7 cellular contexts compared by ENCODE assay signal in the genomic region with DNA sequence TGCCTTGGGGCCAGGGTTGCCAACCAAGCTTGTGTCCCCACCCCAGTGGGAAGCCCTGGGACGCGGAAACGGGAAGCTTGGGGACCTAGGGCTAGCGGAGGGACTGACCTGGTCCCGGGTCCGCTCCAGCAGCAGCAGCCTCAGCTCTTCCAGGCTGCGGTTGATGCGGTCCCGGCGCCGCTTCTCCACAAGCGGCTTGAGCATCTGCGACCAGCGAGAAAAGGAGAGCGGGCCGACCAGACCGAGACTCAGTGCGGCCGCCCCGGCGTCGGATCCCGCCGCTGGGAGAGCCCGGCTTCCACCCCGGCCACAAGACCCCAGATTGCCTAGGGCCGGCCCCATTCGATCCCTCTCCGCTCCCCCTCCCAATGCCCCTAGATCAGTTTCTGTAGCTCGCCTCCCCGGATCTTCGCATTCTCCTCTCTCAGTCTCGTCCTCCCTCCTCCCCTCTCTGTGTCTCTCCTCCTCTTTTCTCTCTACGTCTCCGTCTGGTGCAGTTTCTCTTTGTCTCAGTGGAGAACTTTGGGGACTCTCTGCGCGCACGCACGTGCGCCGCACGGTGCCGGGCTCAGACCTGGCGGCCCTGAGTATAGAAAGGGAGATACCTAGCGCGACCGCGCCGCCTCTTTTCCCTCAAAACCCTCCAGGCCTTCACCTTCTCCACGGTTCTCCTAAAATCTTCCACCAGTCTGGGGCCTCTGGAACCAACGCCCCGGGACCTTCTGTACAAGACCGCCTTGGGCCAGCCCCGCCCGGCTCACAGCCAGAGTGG. TPM values are rescaled to one million over a fixed set of nuclear protein-coding genes. Genes with fewer than 3 reads are reported as not detected.
A peak's percentile ranks its signal among the peaks of the same experiment; 100 is the strongest.
DNase-seq lines count a peak whose midpoint lies in the region; ATAC-seq, FAIRE-seq and TF ChIP-seq lines count a peak whose summit lies in the region.
"Had no signal": no experiment of that assay in that cellular context is flagged by ENCODE, and none has a peak within 500 bp of the region (broad histone marks: within the 10 kb centered on the region; RNA-seq: fewer than 3 reads in every experiment).

No MANE protein-coding gene starts in this region.

- peak overlapping the region; percentile 82 for H3K4me2 ChIP-seq in parathyroid adenoma (ENCODE audit: low read length)

- H3K27me3 ChIP-seq in bronchial epithelial cell (ENCODE audit: control insufficient read depth, insufficient read depth, low read length) = peaks cover 3% of the 10 kb centered on the region
- peaks cover 2% of the 10 kb centered on the region for H3K27me3 ChIP-seq in parathyroid adenoma (ENCODE audit: control insufficient read depth, insufficient read depth, low read length)

- H3K79me2 ChIP-seq in parathyroid adenoma = no peaks in the 10 kb centered on the region

- peaks cover 40% of the 10 kb centered on the region for H3K4me1 ChIP-seq in parathyroid adenoma

- TF ChIP-seq CTCF in bronchial epithelial cell (IDR thresholded peaks at IDR 0.05; ENCODE audit: insufficient read depth, low read length, severe bottlenecking) (no peak), parathyroid adenoma (IDR thresholded peaks at IDR 0.05) (no peak)

- DNase-seq in activated CD4-positive, alpha-beta T cell treated with anti-CD3 and anti-CD28 coated beads for 4 hours = peak; percentile 37 to 45
- no peak for DNase-seq in activated CD4-positive, alpha-beta T cell treated with anti-CD3 and anti-CD28 coated beads, Interleukin-2, amount 50 U/mL, for 1 hour
- no peak for DNase-seq in bronchial epithelial cell (ENCODE audit: low read depth)

- H3K9ac ChIP-seq in parathyroid adenoma = no peak overlapping the region

- H2AFZ ChIP-seq in parathyroid adenoma = peak overlapping the region; percentile 87

- H3K4me3 ChIP-seq in bronchial epithelial cell (ENCODE audit: low read depth, low read length) (peak overlapping the region; percentile 45), parathyroid adenoma (ENCODE audit: low read depth, low read length) (peak overlapping the region; percentile 80)
- H3K4me3 ChIP-seq: lung had no signal

- ATAC-seq in GM21390 (IDR thresholded peaks at IDR 0.05; ENCODE audit: unreplicated experiment) (no peak), HG03439 (IDR thresholded peaks at IDR 0.05; ENCODE audit: unreplicated experiment) (no peak)

- H3K9me3 ChIP-seq in parathyroid adenoma (ENCODE audit: control insufficient read depth, low read length) = no peaks in the 10 kb centered on the region

- no peaks in the 10 kb centered on the region for H3K36me3 ChIP-seq in bronchial epithelial cell (ENCODE audit: control insufficient read depth, insufficient read depth, low read length)
- H3K36me3 ChIP-seq in parathyroid adenoma (ENCODE audit: control insufficient read depth, insufficient read depth, low read length) = no peaks in the 10 kb centered on the region

- H3K27ac ChIP-seq in parathyroid adenoma = no peak overlapping the region

- no peak for FAIRE-seq in bronchial epithelial cell (lab: Jason Lieb, UNC)

RNA-seq across cellular contexts. Expression of gene HES7, which starts 0.8 kb away (rescaled TPM):
- 0.13 and 1.3 TPM in 2 replicates for total RNA-seq in bronchial epithelial cell

RNA-seq across cellular contexts. Expression of gene ALOXE3, which starts 4.8 kb away (rescaled TPM):
- 1.3 and 2.0 TPM in 2 replicates for total RNA-seq in bronchial epithelial cell

RNA-seq across cellular contexts. Expression of gene PER1, which starts 29.1 kb away (rescaled TPM):
- total RNA-seq in bronchial epithelial cell = 21.9 and 26.4 TPM in 2 replicates

RNA-seq across cellular contexts. Expression of gene ALOX12B, which starts 35.6 kb away (rescaled TPM):
- 0.26 and 2.0 TPM in 2 replicates for total RNA-seq in bronchial epithelial cell

RNA-seq across cellular contexts. Expression of gene VAMP2, which starts 39.6 kb away (rescaled TPM):
- total RNA-seq in bronchial epithelial cell = 2.1 and 4.4 TPM in 2 replicates

Comparison
In these comparisons a context has a peak if more than half of its experiments do, and no peak if none do; other contexts are left out.
1. DNase-seq: peak in activated CD4-positive, alpha-beta T cell treated with anti-CD3 and anti-CD28 coated beads for 4 hours (2 of 2); none in activated CD4-positive, alpha-beta T cell treated with anti-CD3 and anti-CD28 coated beads, Interleukin-2, amount 50 U/mL, for 1 hour (single experiment) and bronchial epithelial cell (single experiment).